1 cellular context compared by ENCODE assay signal in genomic region chr12:6554168-6554989, GRCh38.
TF ChIP-seq lines count a peak whose summit lies in the region.

No MANE protein-coding gene starts in this region.

TF ChIP-seq in K562, 482 proteins besides CTCF, POLR2A, EP300 and RAD21:
- TF ChIP-seq FOXJ3 (CRISPR knock-in tag; IDR thresholded peaks at IDR 0.05) (no peak), KLF13 (tag; IDR thresholded peaks at IDR 0.05; ENCODE audit: borderline replicate concordance, low read depth) (no peak), PKNOX1 (IDR thresholded peaks at IDR 0.05) (peak; percentile 97), RUNX1 (IDR thresholded peaks at IDR 0.05; ENCODE audit: low read depth) (no peak), MEIS2 (IDR thresholded peaks at IDR 0.05; ENCODE audit: partially characterized antibody) (peak; percentile 63), ZBTB33 (CRISPR knock-in tag; IDR thresholded peaks at IDR 0.05) (peak; percentile 68), BRD4 (IDR thresholded peaks at IDR 0.05) (no peak), ADNP (tag; IDR thresholded peaks at IDR 0.05) (no peak), RCOR1 (IDR thresholded peaks at IDR 0.05; ENCODE audit: borderline replicate concordance in 1 of 2, low read depth in 2 of 2, low read length in 2 of 2) (peak in 1 of 2 experiments; percentile 61; a peak in 1 of 4 replicates), SAFB2 (IDR thresholded peaks at IDR 0.05; ENCODE audit: borderline replicate concordance, low read depth, low read length, severe bottlenecking) (no peak), SMC3 (conservative IDR thresholded peaks at IDR 0.05; ENCODE audit: insufficient read depth, low read depth, low read length) (peak; percentile 44; the same call in 1 of the 2 replicates), HBP1 (CRISPR knock-in tag; IDR thresholded peaks at IDR 0.05) (no peak), PHB (CRISPR knock-in tag; IDR thresholded peaks at IDR 0.05) (no peak), GABPB1 (CRISPR knock-in tag; IDR thresholded peaks at IDR 0.05) (no peak), SMARCE1 (IDR thresholded peaks at IDR 0.05) (no peak), POLR3A (IDR thresholded peaks at IDR 0.05; ENCODE audit: borderline replicate concordance, extremely low read depth, insufficient read depth, insufficient read length) (no peak), CTCFL (IDR thresholded peaks at IDR 0.05; ENCODE audit: borderline replicate concordance, insufficient read depth, low read depth, low read length, poor library complexity, severe bottlenecking) (peak; percentile 58), TCF7L2 (IDR thresholded peaks at IDR 0.05; ENCODE audit: low read depth, low read length) (0 out of 2 replicates have a peak, but pooled peaks have one; percentile 56), TCF7 (IDR thresholded peaks at IDR 0.05; ENCODE audit: borderline replicate concordance) (peak; percentile 71; the same call in 1 of the 2 replicates), RB1 (IDR thresholded peaks at IDR 0.05; ENCODE audit: low read depth) (peak; percentile 31; the same call in 1 of the 2 replicates), RBM39 (optimal IDR thresholded peaks at IDR 0.05; ENCODE audit: low read depth, low read length) (no peak), CREBBP (IDR thresholded peaks at IDR 0.05; ENCODE audit: low read depth, low read length) (no peak), DDX20 (tag; IDR thresholded peaks at IDR 0.05; ENCODE audit: low read depth) (no peak), ZNF282 (CRISPR knock-in tag; IDR thresholded peaks at IDR 0.05) (no peak), NFYB (IDR thresholded peaks at IDR 0.05; ENCODE audit: extremely low read depth, insufficient read length) (peak; percentile 32), MAFF (IDR thresholded peaks at IDR 0.05; ENCODE audit: low read length) (no peak), MCM5 (IDR thresholded peaks at IDR 0.05; ENCODE audit: low read depth) (no peak), L3MBTL2 (IDR thresholded peaks at IDR 0.05) (no peak), HOMEZ (CRISPR knock-in tag; IDR thresholded peaks at IDR 0.05) (no peak), ILK (tag; IDR thresholded peaks at IDR 0.05; ENCODE audit: borderline replicate concordance, low read depth) (no peak), CREM (IDR thresholded peaks at IDR 0.05; ENCODE audit: low read depth) (0 out of 2 replicates have a peak, but pooled peaks have one; percentile 17), PBX2 (CRISPR knock-in tag; IDR thresholded peaks at IDR 0.05; ENCODE audit: low read depth) (peak; percentile 70), PBX2 (tag; conservative IDR thresholded peaks at IDR 0.05; ENCODE audit: low read depth) (peak; percentile 85), MAZ (CRISPR knock-in tag; conservative IDR thresholded peaks at IDR 0.05 in 1 of 2, IDR thresholded peaks at IDR 0.05 in 1 of 2) (0 out of 4 replicates have a peak, but pooled peaks of 1 of the 2 experiments have one; percentile 37)
